In the genomic region with DNA sequence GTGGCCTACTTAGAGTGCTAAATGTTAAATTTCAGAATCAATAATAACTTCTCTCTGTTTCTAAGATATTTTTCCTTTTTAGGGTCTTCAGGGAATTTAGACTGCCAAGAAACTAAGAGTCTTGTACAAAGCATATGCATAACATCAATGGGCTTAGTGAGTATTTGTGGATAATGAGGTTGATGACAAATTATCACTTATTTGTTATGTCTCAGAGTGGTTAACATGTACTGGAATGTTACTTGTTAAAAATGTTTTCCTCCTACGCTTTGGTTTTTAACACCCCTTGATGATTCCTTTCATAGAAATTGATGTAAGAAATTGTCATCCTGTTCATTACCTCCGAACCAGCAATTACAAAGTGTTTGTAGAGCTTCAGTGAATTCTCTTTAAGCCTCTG, we compare ENCODE assay signal across 17 cellular contexts.
DNase-seq lines count a peak whose midpoint lies in the region; ATAC-seq, FAIRE-seq and TF ChIP-seq lines count a peak whose summit lies in the region.
"Had no signal": no experiment of that assay in that cellular context is flagged by ENCODE, and none has a peak within 500 bp of the region (broad histone marks: within the 10 kb centered on the region; RNA-seq: fewer than 3 reads in every experiment).

No MANE protein-coding gene starts in this region.

- H3K9ac ChIP-seq in GM12878 (ENCODE audit: control insufficient read depth, insufficient read depth, low read length), result no peak overlapping the region
- H3K9ac ChIP-seq: BLaER1 had no signal

- H2AFZ ChIP-seq in GM12878 (ENCODE audit: control insufficient read depth, low read depth, low read length), result no peak overlapping the region

- H3K79me2 ChIP-seq in GM12878 (ENCODE audit: control insufficient read depth, insufficient read depth, low read length), result no peaks in the 10 kb centered on the region

- FAIRE-seq in GM19239 (lab: Jason Lieb, UNC) (peak; percentile 26), H54 (lab: Jason Lieb, UNC) (peak; percentile 6), GM12878 (lab: Jason Lieb, UNC) (no peak)
- FAIRE-seq: A204.1 had no signal

- H3K9me3 ChIP-seq in GM12878 (replicated peaks; ENCODE audit: control insufficient read depth, insufficient read depth, low read length), result no peaks in the 10 kb centered on the region
- no peaks in the 10 kb centered on the region for H3K9me3 ChIP-seq in testis
- H3K9me3 ChIP-seq: BE2C, BLaER1 had no signal

- TF ChIP-seq POLR2A in H54 (IDR thresholded peaks at IDR 0.05; ENCODE audit: low read depth, low read length) (no peak), GM12878 (IDR thresholded peaks at IDR 0.05; ENCODE audit: low read depth, low read length) (no peak), testis (IDR thresholded peaks at IDR 0.05) (no peak)

- TF ChIP-seq CTCF in GM12878 (IDR thresholded peaks at IDR 0.05 in 2 of 3, conservative IDR thresholded peaks at IDR 0.05 in 1 of 3; ENCODE audit: control insufficient read depth in 2 of 3, extremely low read depth in 1 of 3, insufficient read depth in 1 of 3, low read depth in 3 of 3, low read length in 3 of 3) (no peak), testis (IDR thresholded peaks at IDR 0.05) (no peak)

- TF ChIP-seq EP300 in GM12878 (IDR thresholded peaks at IDR 0.05; ENCODE audit: borderline replicate concordance in 1 of 2, control insufficient read depth in 1 of 2, low read depth in 2 of 2, low read length in 2 of 2), result no peak

- no peak for DNase-seq in GM19239 (ENCODE audit: insufficient read length, low spot score)
- DNase-seq in H54 (ENCODE audit: insufficient read length, low spot score), result no peak
- DNase-seq in GM12878 (ENCODE audit: low read depth, low spot score), result no peak
- no peak for DNase-seq in testis
- DNase-seq: 8988T; BE2C; C1 segment of cervical spinal cord; CD4-positive, alpha-beta memory T cell; CD8-positive, alpha-beta memory T cell; COR-L47; DMS79; DND-41; GDM1 had no signal

- H3K4me1 ChIP-seq in GM12878 (ENCODE audit: control insufficient read depth, insufficient read depth, low read length) (no peaks in the 10 kb centered on the region), testis (no peaks in the 10 kb centered on the region)
- H3K4me1 ChIP-seq: BE2C, BLaER1 had no signal

- no peaks in the 10 kb centered on the region for H3K36me3 ChIP-seq in GM12878 (ENCODE audit: control insufficient read depth in 2 of 2, insufficient read depth in 2 of 2, low read length in 1 of 2)
- H3K36me3 ChIP-seq in testis (ENCODE audit: low read depth, missing control alignments), result no peaks in the 10 kb centered on the region
- H3K36me3 ChIP-seq: BE2C, BLaER1 had no signal

- no peak for TF ChIP-seq RAD21 in GM12878 (IDR thresholded peaks at IDR 0.05; ENCODE audit: insufficient read depth, low read depth, low read length)

- SMC1A ChIA-PET in GM12878 (lab: Charles Lee; ENCODE audit: uncharacterized antibody, unreplicated experiment), result interaction anchor here (0.6 to 2.4 kb wide), 9 partner anchors 10 to 91 kb away, joined by 3 to 14 read pairs (median 3); no protein-coding TSS in a partner anchor

- CTCF ChIA-PET in GM12878 (lab: Yijun Ruan, JAX), result interaction anchor here (0.6 to 2.0 kb wide), 13 partner anchors 10 to 822 kb away, joined by 3 to 11 read pairs (median 3); no protein-coding TSS in a partner anchor

- 23% methylated on average over 2 of the region's 2 CpGs for WGBS in GM12878 (ENCODE audit: insufficient coverage, insufficient replicate concordance, low lambda C conversion rate, missing lambda C conversion rate)
- WGBS in testis, 2 donors, result 79 to 82% methylated on average over 2 of the region's 2 CpGs

- RAD21 ChIA-PET in GM12878 (lab: Charles Lee; ENCODE audit: unreplicated experiment), result interaction anchor here (0.9 to 1.5 kb wide), 4 partner anchors 10 to 840 kb away, joined by 3 to 6 read pairs (median 4); no protein-coding TSS in a partner anchor

- in situ Hi-C loops in GM12878 (cut with MboI), result no loop called here

- no peak overlapping the region for H3K4me2 ChIP-seq in GM12878 (ENCODE audit: control insufficient read depth, insufficient read depth)
- H3K4me2 ChIP-seq: BLaER1 had no signal

- no TSS peak for BruUV-seq in GM12878 (replicated peaks; lab: Mats Ljungman, UMichigan)

- ATAC-seq in GM12878 (peak; percentile 28; the same call in 1 of the 3 replicates), HG02642 (IDR thresholded peaks at IDR 0.05; ENCODE audit: poor library complexity, unreplicated experiment) (no peak), HG03135 (IDR thresholded peaks at IDR 0.05; ENCODE audit: unreplicated experiment) (no peak)

- POLR2A ChIA-PET in GM12878 (lab: Charles Lee), result interaction anchor here (0.6 kb wide), 2 partner anchors 16 to 83 kb away, joined by 3 to 8 read pairs; no protein-coding TSS in a partner anchor

- intact Hi-C loops in GM12878 (cut with micrococcal nuclease; ENCODE audit: unreplicated experiment) (loop anchor here (5.0 to 10.0 kb wide), 2 partner anchors 91 to 822 kb away; no protein-coding TSS in a partner anchor), testis (cut with DNase I; ENCODE audit: low total_unique reads) (no loop called here)

- H3K27me3 ChIP-seq in GM12878 (replicated peaks in 1 of 2; ENCODE audit: control insufficient read depth in 2 of 2, insufficient read depth in 2 of 2, low read length in 1 of 2), result no peaks in the 10 kb centered on the region
- no peaks in the 10 kb centered on the region for H3K27me3 ChIP-seq in testis
- H3K27me3 ChIP-seq: BE2C, BLaER1 had no signal

- H3K27ac ChIP-seq in GM12878 (ENCODE audit: control insufficient read depth, insufficient read depth) (no peak overlapping the region), testis (no peak overlapping the region)
- H3K27ac ChIP-seq: BLaER1 had no signal

- H3K4me3 ChIP-seq in GM12878, result no peak overlapping the region
- H3K4me3 ChIP-seq in testis, result no peak overlapping the region
- H3K4me3 ChIP-seq: BLaER1 had no signal

- no peaks in the 10 kb centered on the region for H4K20me1 ChIP-seq in GM12878 (ENCODE audit: control insufficient read depth, insufficient read depth)
- H4K20me1 ChIP-seq: BLaER1 had no signal

TF ChIP-seq in GM12878, 131 proteins besides CTCF, POLR2A, EP300 and RAD21 (continues in another document):
- no peak for TF ChIP-seq RELA (IDR thresholded peaks at IDR 0.05; ENCODE audit: borderline replicate concordance, partially characterized antibody)
- peak; percentile 48; the same call in 1 of the 2 replicates for TF ChIP-seq IKZF1 (conservative IDR thresholded peaks at IDR 0.05)
- TF ChIP-seq FOXK2 (IDR thresholded peaks at IDR 0.05), result no peak
- no peak for TF ChIP-seq HDGF (IDR thresholded peaks at IDR 0.05)
- no peak for TF ChIP-seq MTA3 (IDR thresholded peaks at IDR 0.05; ENCODE audit: borderline replicate concordance, low read length)
- TF ChIP-seq KDM1A (IDR thresholded peaks at IDR 0.05; ENCODE audit: borderline replicate concordance), result no peak
- TF ChIP-seq MYB (IDR thresholded peaks at IDR 0.05; ENCODE audit: borderline replicate concordance, low read depth, low read length), result no peak
- no peak for TF ChIP-seq TARDBP (IDR thresholded peaks at IDR 0.05; ENCODE audit: borderline replicate concordance)
- TF ChIP-seq PAX8 (IDR thresholded peaks at IDR 0.05), result no peak
- no peak for TF ChIP-seq JUNB (IDR thresholded peaks at IDR 0.05)
- no peak for TF ChIP-seq SREBF2 (IDR thresholded peaks at IDR 0.05; ENCODE audit: low read length)
- no peak for TF ChIP-seq BACH1 (IDR thresholded peaks at IDR 0.05; ENCODE audit: borderline replicate concordance)
- TF ChIP-seq IKZF2 (IDR thresholded peaks at IDR 0.05), result peak; percentile 22 to 55; a peak in 2 of 4 replicates
- no peak for TF ChIP-seq KLF5 (IDR thresholded peaks at IDR 0.05; ENCODE audit: partially characterized antibody)
- TF ChIP-seq, protein P1, sequence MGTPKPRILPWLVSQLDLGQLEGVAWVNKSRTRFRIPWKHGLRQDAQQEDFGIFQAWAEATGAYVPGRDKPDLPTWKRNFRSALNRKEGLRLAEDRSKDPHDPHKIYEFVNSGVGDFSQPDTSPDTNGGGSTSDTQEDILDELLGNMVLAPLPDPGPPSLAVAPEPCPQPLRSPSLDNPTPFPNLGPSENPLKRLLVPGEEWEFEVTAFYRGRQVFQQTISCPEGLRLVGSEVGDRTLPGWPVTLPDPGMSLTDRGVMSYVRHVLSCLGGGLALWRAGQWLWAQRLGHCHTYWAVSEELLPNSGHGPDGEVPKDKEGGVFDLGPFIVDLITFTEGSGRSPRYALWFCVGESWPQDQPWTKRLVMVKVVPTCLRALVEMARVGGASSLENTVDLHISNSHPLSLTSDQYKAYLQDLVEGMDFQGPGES (IDR thresholded peaks at IDR 0.05), result no peak
- no peak for TF ChIP-seq SMAD5 (IDR thresholded peaks at IDR 0.05; ENCODE audit: low read depth)
- TF ChIP-seq EZH2 (IDR thresholded peaks at IDR 0.05; ENCODE audit: borderline replicate concordance, control insufficient read depth, low read depth, low read length), result no peak
- TF ChIP-seq, protein P2, sequence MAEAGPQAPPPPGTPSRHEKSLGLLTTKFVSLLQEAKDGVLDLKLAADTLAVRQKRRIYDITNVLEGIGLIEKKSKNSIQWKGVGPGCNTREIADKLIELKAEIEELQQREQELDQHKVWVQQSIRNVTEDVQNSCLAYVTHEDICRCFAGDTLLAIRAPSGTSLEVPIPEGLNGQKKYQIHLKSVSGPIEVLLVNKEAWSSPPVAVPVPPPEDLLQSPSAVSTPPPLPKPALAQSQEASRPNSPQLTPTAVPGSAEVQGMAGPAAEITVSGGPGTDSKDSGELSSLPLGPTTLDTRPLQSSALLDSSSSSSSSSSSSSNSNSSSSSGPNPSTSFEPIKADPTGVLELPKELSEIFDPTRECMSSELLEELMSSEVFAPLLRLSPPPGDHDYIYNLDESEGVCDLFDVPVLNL (IDR thresholded peaks at IDR 0.05; ENCODE audit: low read depth, low read length), result no peak
- no peak for TF ChIP-seq CBX5 (IDR thresholded peaks at IDR 0.05; ENCODE audit: low read depth)
- TF ChIP-seq ZNF384 (IDR thresholded peaks at IDR 0.05; ENCODE audit: borderline replicate concordance, low read depth, low read length), result no peak
- no peak for TF ChIP-seq YBX1 (IDR thresholded peaks at IDR 0.05)
- no peak for TF ChIP-seq TCF7 (IDR thresholded peaks at IDR 0.05; ENCODE audit: borderline replicate concordance)
- peak; percentile 93 for TF ChIP-seq MTA2 (IDR thresholded peaks at IDR 0.05; ENCODE audit: low read depth)
- TF ChIP-seq FOXM1 (IDR thresholded peaks at IDR 0.05; ENCODE audit: low read depth, low read length), result no peak
- TF ChIP-seq CREB1 (IDR thresholded peaks at IDR 0.05; ENCODE audit: low read depth), result no peak
- TF ChIP-seq RAD51 (IDR thresholded peaks at IDR 0.05), result no peak
- TF ChIP-seq RUNX3 (IDR thresholded peaks at IDR 0.05; ENCODE audit: low read length), result peak; percentile 6; the same call in 1 of the 2 replicates
- TF ChIP-seq MEF2B (IDR thresholded peaks at IDR 0.05; ENCODE audit: partially characterized antibody, poor library complexity, severe bottlenecking), result peak; percentile 30
